ENCODE assay signal across 1 cellular context in the genomic region with DNA sequence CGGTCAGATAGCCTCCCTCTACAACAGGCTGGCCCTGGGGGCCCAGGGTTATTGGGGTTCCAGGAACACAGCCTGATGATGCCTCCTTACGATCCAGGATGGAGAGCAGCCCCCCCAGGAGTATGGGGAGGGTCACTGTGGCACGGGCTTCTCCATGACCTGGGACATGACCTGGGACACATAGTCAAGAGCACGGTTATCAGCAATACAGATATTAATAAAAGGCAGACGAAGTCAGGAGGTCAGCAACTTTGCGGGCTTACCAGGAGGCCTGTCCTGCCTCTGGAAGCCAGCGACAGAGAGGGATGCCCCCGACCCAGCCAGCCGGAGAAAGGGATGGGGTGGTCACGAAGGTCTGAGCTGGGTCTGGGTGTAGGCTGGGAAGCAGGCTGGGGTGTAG.
TF ChIP-seq lines count a peak whose summit lies in the region.

No MANE protein-coding gene starts in this region.

TF ChIP-seq in endothelial cell of umbilical vein, 7 proteins besides CTCF, POLR2A, EP300 and RAD21 (continued from another document):
- TF ChIP-seq FOS (IDR thresholded peaks at IDR 0.05; ENCODE audit: borderline replicate concordance, insufficient read depth, low read length) (no peak), JUN (IDR thresholded peaks at IDR 0.05; ENCODE audit: borderline replicate concordance, insufficient read depth, insufficient read length, low read depth) (no peak), MAX (IDR thresholded peaks at IDR 0.05; ENCODE audit: insufficient read depth, insufficient read length) (no peak), POLR2AphosphoS5 (IDR thresholded peaks at IDR 0.05; ENCODE audit: insufficient read depth, low read depth, low read length) (no peak)
